Comparison of ENCODE assay signal across 21 cellular contexts in genomic region chr16:22664132-22664531, GRCh38.
DNase-seq lines count a peak whose midpoint lies in the region; ATAC-seq, FAIRE-seq and TF ChIP-seq lines count a peak whose summit lies in the region.
"Had no signal": no experiment of that assay in that cellular context is flagged by ENCODE, and none has a peak within 500 bp of the region (broad histone marks: within the 10 kb centered on the region; RNA-seq: fewer than 3 reads in every experiment).

No MANE protein-coding gene starts in this region.

- no peak overlapping the region for H3K27ac Mint-ChIP-seq in stimulated activated naive B cell treated with anti-CD40 and anti-IgM and Interleukin-4, amounts not matched to agents 10 μg/mL and 1 μg/mL and 100 μg/mL, for 72 hours
- H3K27ac Mint-ChIP-seq: naive B cell; stimulated activated naive CD8-positive, alpha-beta T cell treated with anti-CD3 and anti-CD28 coated beads, Interleukin-15, amount 100 ng/mL, for 72 hours; WTC11 had no signal

- POLR2A ChIA-PET in H1 (lab: Charles Lee; ENCODE audit: partially characterized antibody), result no interaction called here

- no peak overlapping the region for H2BK20ac ChIP-seq in H1 (ENCODE audit: low read length)

- CTCF ChIA-PET in H1 (lab: Charles Lee; ENCODE audit: partially characterized antibody), result interaction anchor here (0.6 kb wide), 1 partner anchor 292 kb away, joined by 4 read pairs; no protein-coding TSS in a partner anchor

- no peaks in the 10 kb centered on the region for H3K27me3 Mint-ChIP-seq in stimulated activated naive B cell treated with anti-CD40 and anti-IgM and Interleukin-4, amounts not matched to agents 10 μg/mL and 1 μg/mL and 100 μg/mL, for 72 hours
- H3K27me3 Mint-ChIP-seq: stimulated activated naive CD8-positive, alpha-beta T cell treated with anti-CD3 and anti-CD28 coated beads, Interleukin-15, amount 100 ng/mL, for 72 hours had no signal

- TF ChIP-seq EP300 in H1 (IDR thresholded peaks at IDR 0.05; ENCODE audit: borderline replicate concordance in 1 of 2, low read depth in 2 of 2, low read length in 2 of 2), result no peak

- no peak overlapping the region for H3K4me3 ChIP-seq in H1 (ENCODE audit: extremely low read depth in 1 of 4, insufficient read depth in 2 of 4, low read depth in 3 of 4, low read length in 4 of 4)
- H3K4me3 ChIP-seq in body of pancreas, result no peak overlapping the region
- H3K4me3 ChIP-seq: BLaER1 treated with 17β-estradiol and CSF1 and Interleukin-3, amounts not matched to agents 10 nM and 100 nM; MG63; tibial artery had no signal

- peak overlapping the region; percentile 22 for H3K56ac ChIP-seq in H1 (replicated peaks; ENCODE audit: insufficient read length, low read depth, low read length)

- no peak overlapping the region for H2BK120ac ChIP-seq in H1 (replicated peaks; ENCODE audit: low read depth, low read length)

- TF ChIP-seq CTCF in H1 (IDR thresholded peaks at IDR 0.05; ENCODE audit: control extremely low read depth in 1 of 3, insufficient read depth in 1 of 3, low read depth in 1 of 3, low read length in 3 of 3) (no peak), body of pancreas (IDR thresholded peaks at IDR 0.05) (no peak)

- FAIRE-seq in H1 (lab: Jason Lieb, UNC), result no peak
- FAIRE-seq: GM18507 had no signal

- no peak overlapping the region for H3K4me3 Mint-ChIP-seq in stimulated activated naive B cell treated with anti-CD40 and anti-IgM and Interleukin-4, amounts not matched to agents 10 μg/mL and 1 μg/mL and 100 μg/mL, for 72 hours
- H3K4me3 Mint-ChIP-seq: naive B cell; stimulated activated naive CD8-positive, alpha-beta T cell treated with anti-CD3 and anti-CD28 coated beads, Interleukin-15, amount 100 ng/mL, for 72 hours; WTC11 had no signal

- H3K9me3 ChIP-seq in H1 (ENCODE audit: insufficient read depth in 2 of 2, low read depth in 1 of 2, low read length in 1 of 2) (no peaks in the 10 kb centered on the region), body of pancreas (no peaks in the 10 kb centered on the region)
- H3K9me3 ChIP-seq: MG63, tibial artery had no signal

- H3K18ac ChIP-seq in H1 (ENCODE audit: extremely low read depth, low read length), result no peak overlapping the region

- H2AFZ ChIP-seq in H1 (ENCODE audit: low read length), result no peak overlapping the region

- H2AK5ac ChIP-seq in H1 (ENCODE audit: low read depth, low read length), result no peak overlapping the region

- no peak overlapping the region for H4K5ac ChIP-seq in H1 (ENCODE audit: insufficient read length, low read depth, low read length)

- H3K79me1 ChIP-seq in H1 (ENCODE audit: low read depth, low read length), result no peaks in the 10 kb centered on the region

- TF ChIP-seq RAD21 in H1 (IDR thresholded peaks at IDR 0.05 in 1 of 2, conservative IDR thresholded peaks at IDR 0.05 in 1 of 2; ENCODE audit: low read depth in 2 of 2, low read length in 2 of 2), result no peak

- H2BK12ac ChIP-seq in H1 (ENCODE audit: low read depth, low read length), result no peak overlapping the region; the same call in 1 of the 2 replicates

- H2BK5ac ChIP-seq in H1 (ENCODE audit: low read depth, low read length), result no peak overlapping the region

- no peak for TF ChIP-seq POLR2A in H1 (IDR thresholded peaks at IDR 0.05; ENCODE audit: control extremely low read depth in 1 of 2, low read depth in 2 of 2, low read length in 2 of 2)
- no peak for TF ChIP-seq POLR2A in body of pancreas (IDR thresholded peaks at IDR 0.05)

- intact Hi-C loops in body of pancreas (cut with DNase I), result no loop called here

- DNase-seq in NCI-H2029 (lab: John Stamatoyannopoulos, UW) (peak; percentile 87), NCI-H2029 treated with DMSO at 0.1 percent for 48 hours (lab: John Stamatoyannopoulos, UW) (no peak), NCI-H2196 treated with DMSO at 0.1 percent for 48 hours (lab: John Stamatoyannopoulos, UW; ENCODE audit: unreplicated experiment) (peak; percentile 20), H1 (ENCODE audit: low read depth in 1 of 2, low spot score in 2 of 2) (no peak), Kasumi-1 (lab: John Stamatoyannopoulos, UW) (no peak), body of pancreas (no peak)
- no peak for DNase-seq in stimulated activated naive B cell treated with anti-CD40 and anti-IgM and Interleukin-4, amounts not matched to agents 10 μg/mL and 1 μg/mL and 100 μg/mL, for 72 hours
- DNase-seq: activated CD4-positive, alpha-beta T cell treated with anti-CD3 and anti-CD28 coated beads, Interleukin-2, amount 50 U/mL, for 4 hours; brain microvascular endothelial cell; kidney glomerular epithelial cell; MG63; naive B cell; stimulated activated CD4-positive, alpha-beta T cell treated with anti-CD3 and anti-CD28 coated beads, Interleukin-4, amount 100 ng/mL, for 24 hours; stimulated activated naive CD8-positive, alpha-beta T cell treated with anti-CD3 and anti-CD28 coated beads, Interleukin-15, amount 100 ng/mL, for 72 hours; T-helper 9 cell; tibial artery had no signal

- H3K27me3 ChIP-seq in H1 (replicated peaks in 1 of 4; ENCODE audit: control insufficient read depth in 3 of 4, extremely low read depth in 1 of 4, insufficient read depth in 3 of 4, low read length in 3 of 4), result peaks cover 0 to 3% (median 0%) of the 10 kb centered on the region in 4 experiments; a peak in 1 of 7 replicates
- no peaks in the 10 kb centered on the region for H3K27me3 ChIP-seq in body of pancreas
- H3K27me3 ChIP-seq: BLaER1 treated with 17β-estradiol and CSF1 and Interleukin-3, amounts not matched to agents 10 nM and 100 nM; brain microvascular endothelial cell had no signal

- no peaks in the 10 kb centered on the region for H4K20me1 ChIP-seq in H1 (replicated peaks in 1 of 2; ENCODE audit: control insufficient read depth in 1 of 2, insufficient read depth in 2 of 2, low read length in 2 of 2)
- H4K20me1 ChIP-seq: BLaER1 treated with 17β-estradiol and CSF1 and Interleukin-3, amounts not matched to agents 10 nM and 100 nM had no signal

- no peaks in the 10 kb centered on the region for H3K36me3 ChIP-seq in H1 (ENCODE audit: control insufficient read depth in 2 of 4, insufficient read depth in 4 of 4, low read length in 3 of 4)
- no peaks in the 10 kb centered on the region for H3K36me3 ChIP-seq in body of pancreas (replicated peaks in 1 of 2; ENCODE audit: insufficient read depth in 1 of 2, low read depth in 2 of 2)
- H3K36me3 ChIP-seq: BLaER1 treated with 17β-estradiol and CSF1 and Interleukin-3, amounts not matched to agents 10 nM and 100 nM; brain microvascular endothelial cell; MG63; tibial artery had no signal

- H4K8ac ChIP-seq in H1 (ENCODE audit: extremely low read depth, insufficient read depth, low read length), result peak overlapping the region; percentile 20; the same call in 1 of the 2 replicates

- H3K4me1 ChIP-seq in H1 (replicated peaks in 1 of 4; ENCODE audit: control insufficient read depth in 3 of 4, insufficient read depth in 4 of 4, low read length in 3 of 4) (no peaks in the 10 kb centered on the region; a peak in 1 of 7 replicates), body of pancreas (no peaks in the 10 kb centered on the region)
- H3K4me1 ChIP-seq: tibial artery had no signal

- peak; percentile 49 to 63 for ATAC-seq in stimulated activated naive B cell treated with anti-CD40 and anti-IgM and Interleukin-4, amounts not matched to agents 10 μg/mL and 1 μg/mL and 100 μg/mL, for 72 hours (replicated peaks)
- ATAC-seq in HG03095 (IDR thresholded peaks at IDR 0.05; ENCODE audit: unreplicated experiment), result no peak
- no peak for ATAC-seq in body of pancreas
- ATAC-seq: SK-N-SH treated with all-trans-retinoic acid at 6 μM for 48 hours; stimulated activated naive CD8-positive, alpha-beta T cell treated with anti-CD3 and anti-CD28 coated beads, Interleukin-15, amount 100 ng/mL, for 72 hours; WTC11 had no signal

- no peak overlapping the region for H3K4me2 ChIP-seq in H1 (ENCODE audit: insufficient read depth in 1 of 2, low read depth in 2 of 2, low read length in 2 of 2)
- H3K4me2 ChIP-seq: BLaER1 treated with 17β-estradiol and CSF1 and Interleukin-3, amounts not matched to agents 10 nM and 100 nM had no signal

- H3K23ac ChIP-seq in H1 (ENCODE audit: insufficient read length), result no peak overlapping the region

- H3K9me3 Mint-ChIP-seq in stimulated activated naive B cell treated with anti-CD40 and anti-IgM and Interleukin-4, amounts not matched to agents 10 μg/mL and 1 μg/mL and 100 μg/mL, for 72 hours, result no peaks in the 10 kb centered on the region
- H3K9me3 Mint-ChIP-seq: naive B cell; stimulated activated naive CD8-positive, alpha-beta T cell treated with anti-CD3 and anti-CD28 coated beads, Interleukin-15, amount 100 ng/mL, for 72 hours; WTC11 had no signal

- no peak overlapping the region; a peak in 1 of 7 replicates for H3K9ac ChIP-seq in H1 (replicated peaks in 1 of 4; ENCODE audit: extremely low read depth in 1 of 4, low read depth in 3 of 4, low read length in 3 of 4)
- H3K9ac ChIP-seq: BLaER1 treated with 17β-estradiol and CSF1 and Interleukin-3, amounts not matched to agents 10 nM and 100 nM had no signal

- H3K79me2 ChIP-seq in H1 (ENCODE audit: control insufficient read depth in 1 of 2, insufficient read depth in 2 of 2, low read length in 2 of 2), result no peaks in the 10 kb centered on the region

- H3K14ac ChIP-seq in H1 (ENCODE audit: insufficient read length), result no peak overlapping the region

- 88% methylated on average over 4 of the region's 4 CpGs; no CpG with 5 or more reads in 1 of the 2 experiments for WGBS in H1 (ENCODE audit: extremely low coverage in 1 of 2, insufficient coverage in 1 of 2, insufficient read length in 1 of 2, insufficient replicate concordance in 2 of 2, low coverage in 1 of 2, low lambda C conversion rate in 2 of 2, missing lambda C conversion rate in 1 of 2), 2 experiments
- WGBS in body of pancreas, 2 donors, result 58 to 60% methylated on average over 4 of the region's 4 CpGs

- no peak overlapping the region for H3K27ac ChIP-seq in H1 (ENCODE audit: low read depth, low read length)
- no peak overlapping the region for H3K27ac ChIP-seq in body of pancreas
- H3K27ac ChIP-seq: BLaER1 treated with 17β-estradiol and CSF1 and Interleukin-3, amounts not matched to agents 10 nM and 100 nM; brain microvascular endothelial cell; tibial artery had no signal

- no peaks in the 10 kb centered on the region for H3K36me3 Mint-ChIP-seq in stimulated activated naive B cell treated with anti-CD40 and anti-IgM and Interleukin-4, amounts not matched to agents 10 μg/mL and 1 μg/mL and 100 μg/mL, for 72 hours
- H3K36me3 Mint-ChIP-seq: naive B cell, WTC11 had no signal

- no peak overlapping the region for H3K4ac ChIP-seq in H1 (replicated peaks; ENCODE audit: insufficient read length, low read depth, low read length)

- H4K91ac ChIP-seq in H1 (replicated peaks; ENCODE audit: insufficient read length, low read length), result no peak overlapping the region

- H3K4me1 Mint-ChIP-seq in stimulated activated naive B cell treated with anti-CD40 and anti-IgM and Interleukin-4, amounts not matched to agents 10 μg/mL and 1 μg/mL and 100 μg/mL, for 72 hours, result no peaks in the 10 kb centered on the region
- H3K4me1 Mint-ChIP-seq: naive B cell; stimulated activated naive CD8-positive, alpha-beta T cell treated with anti-CD3 and anti-CD28 coated beads, Interleukin-15, amount 100 ng/mL, for 72 hours; WTC11 had no signal

- no peaks in the 10 kb centered on the region for H3K23me2 ChIP-seq in H1 (ENCODE audit: low read depth, low read length)

- H2BK15ac ChIP-seq in H1 (ENCODE audit: low read length), result peak overlapping the region; percentile 16; the same call in 1 of the 2 replicates

TF ChIP-seq in H1, 55 proteins besides CTCF, POLR2A, EP300 and RAD21 (continues in another document):
- TF ChIP-seq NRF1 (IDR thresholded peaks at IDR 0.05; ENCODE audit: low read depth, low read length), result no peak
- TF ChIP-seq KDM4A (IDR thresholded peaks at IDR 0.05; ENCODE audit: low read depth, low read length, severe bottlenecking), result no peak

Comparison
In these comparisons a context has a peak if more than half of its experiments do, and no peak if none do; other contexts are left out.
1. DNase-seq: peak in NCI-H2029 (single experiment) and NCI-H2196 treated with DMSO at 0.1 percent for 48 hours (single experiment); none in NCI-H2029 treated with DMSO at 0.1 percent for 48 hours (single experiment), H1 (0 of 2), stimulated activated naive B cell treated with anti-CD40 and anti-IgM and Interleukin-4, amounts not matched to agents 10 μg/mL and 1 μg/mL and 100 μg/mL, for 72 hours (single experiment), Kasumi-1 (0 of 2) and body of pancreas (0 of 4).
2. ATAC-seq: peak in stimulated activated naive B cell treated with anti-CD40 and anti-IgM and Interleukin-4, amounts not matched to agents 10 μg/mL and 1 μg/mL and 100 μg/mL, for 72 hours (2 of 2); none in HG03095 (single experiment) and body of pancreas (single experiment).